ENCODE assay signal across 8 cellular contexts in the genomic region with DNA sequence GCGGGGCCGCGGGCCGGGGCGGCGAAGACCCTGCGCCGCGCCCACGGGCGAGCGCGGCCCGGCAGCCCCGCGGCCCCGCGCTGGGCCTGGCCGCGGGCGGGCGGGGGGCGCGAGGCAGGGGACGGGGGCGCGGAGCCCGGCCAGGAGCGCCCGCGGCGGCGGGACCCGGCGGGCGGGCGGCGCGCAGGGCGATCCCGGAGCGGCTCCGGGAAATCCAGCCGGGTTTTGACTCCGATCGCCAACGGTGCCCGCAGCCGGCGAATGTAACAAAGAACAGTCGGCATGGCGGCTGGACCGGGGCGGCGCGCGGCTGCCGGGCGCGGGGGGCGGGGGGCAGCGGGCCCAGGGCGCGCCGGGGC. TPM values are rescaled to one million over a fixed set of nuclear protein-coding genes. Genes with fewer than 3 reads are reported as not detected.
DNase-seq lines count a peak whose midpoint lies in the region; ATAC-seq, FAIRE-seq and TF ChIP-seq lines count a peak whose summit lies in the region.

No MANE protein-coding gene starts in this region.

- no peaks in the 10 kb centered on the region for H3K27me3 ChIP-seq in WERI-Rb-1 (ENCODE audit: insufficient read depth, low read depth, severe bottlenecking)
- no peaks in the 10 kb centered on the region for H3K27me3 ChIP-seq in bronchial epithelial cell (ENCODE audit: control insufficient read depth, insufficient read depth, low read length)

- intact Hi-C loops in kidney (cut with DNase I): no loop called here

- H3K4me1 ChIP-seq in kidney (ENCODE audit: control insufficient read depth in 1 of 2, insufficient read depth in 1 of 2, low read depth in 1 of 2, low read length in 2 of 2): peaks cover 0 to 3% of the 10 kb centered on the region in 2 donors

- H3K4me3 ChIP-seq in WERI-Rb-1 (ENCODE audit: low read depth, low read length) (peak overlapping the region; percentile 91), bronchial epithelial cell (ENCODE audit: low read depth, low read length) (peak overlapping the region; percentile 83), kidney (ENCODE audit: low read length in 2 of 2) (peak overlapping the region in 1 of 2 donors; percentile 86)

- TF ChIP-seq CTCF in WERI-Rb-1 (IDR thresholded peaks at IDR 0.05; ENCODE audit: low read depth, low read length): no peak
- TF ChIP-seq CTCF in bronchial epithelial cell (IDR thresholded peaks at IDR 0.05; ENCODE audit: insufficient read depth, low read length, severe bottlenecking): no peak
- TF ChIP-seq CTCF in kidney (IDR thresholded peaks at IDR 0.05; ENCODE audit: borderline replicate concordance, extremely low read depth, insufficient read depth): no peak

- peak overlapping the region; percentile 80 for H3K27ac ChIP-seq in WERI-Rb-1
- H3K27ac ChIP-seq in kidney (ENCODE audit: low read depth in 2 of 2, low read length in 2 of 2): no peak overlapping the region

- FAIRE-seq in bronchial epithelial cell (lab: Jason Lieb, UNC): no peak
- no peak for FAIRE-seq in kidney (lab: Jason Lieb, UNC)

- DNase-seq in NCI-H524 (lab: John Stamatoyannopoulos, UW) (peak; percentile 53 to 75), NCI-H524 treated with DMSO at 0.1 percent for 48 hours (lab: John Stamatoyannopoulos, UW) (no peak), NCI-H1694 treated with DMSO at 0.1 percent for 48 hours (lab: John Stamatoyannopoulos, UW) (peak; percentile 48), WERI-Rb-1 (peak; percentile 89), bronchial epithelial cell (ENCODE audit: low read depth) (peak; percentile 17), kidney (peak; percentile 94)
- peak; percentile 66 to 71 for DNase-seq in stimulated activated CD4-positive, alpha-beta T cell treated with anti-CD3 and anti-CD28 coated beads, Interleukin-15, amount 100 ng/mL, for 48 hours (ENCODE audit: low read depth in 2 of 2)

- H3K36me3 ChIP-seq in WERI-Rb-1 (no peaks in the 10 kb centered on the region; the same call in none of the 2 replicates), bronchial epithelial cell (ENCODE audit: control insufficient read depth, insufficient read depth, low read length) (peaks cover 2% of the 10 kb centered on the region), kidney (ENCODE audit: control insufficient read depth in 1 of 2, insufficient read depth in 2 of 2, low read length in 2 of 2) (no peaks in the 10 kb centered on the region)

- H3K9me3 ChIP-seq in WERI-Rb-1 (ENCODE audit: severe bottlenecking): no peaks in the 10 kb centered on the region
- no peaks in the 10 kb centered on the region for H3K9me3 ChIP-seq in kidney (ENCODE audit: control insufficient read depth in 1 of 2, low read length in 2 of 2)

- peak; percentile 59 for ATAC-seq in HG02840 (IDR thresholded peaks at IDR 0.05; ENCODE audit: low FRiP score, unreplicated experiment)

- peak overlapping the region in 1 of 2 donors; percentile 62 for H3K9ac ChIP-seq in kidney (ENCODE audit: low read length in 2 of 2)

RNA-seq across cellular contexts. Expression of a gene that starts 0.3 kb away (rescaled TPM):
- total RNA-seq in bronchial epithelial cell (6.1 and 9.7 TPM in 2 replicates), kidney (8.4 TPM)
- 1.3 TPM for polyA plus RNA-seq in kidney (ENCODE audit: insufficient read depth, low read depth, low replicate concordance)
